ENCODE assay signal across 1 cellular context in the genomic region with DNA sequence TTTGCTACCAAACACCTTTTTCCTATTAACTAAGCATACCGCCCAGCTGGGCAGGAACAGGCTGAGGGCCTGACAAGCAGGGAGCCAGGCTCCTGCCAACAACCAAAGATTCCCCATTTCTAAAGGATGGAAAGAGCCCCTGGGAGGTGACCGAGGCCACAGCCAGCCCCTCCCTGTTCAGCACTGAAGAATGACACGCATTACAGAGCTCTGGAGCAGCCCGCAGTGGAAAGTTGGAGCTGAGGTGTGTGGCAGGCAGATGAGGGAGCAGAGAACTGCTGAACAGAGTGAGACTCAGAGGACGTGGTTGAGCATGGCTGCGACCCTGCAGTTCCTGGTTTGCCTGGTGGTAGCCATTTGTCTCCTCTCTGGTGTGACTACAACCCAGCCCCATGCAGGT.
TF ChIP-seq lines count a peak whose summit lies in the region.

A gene with protein sequence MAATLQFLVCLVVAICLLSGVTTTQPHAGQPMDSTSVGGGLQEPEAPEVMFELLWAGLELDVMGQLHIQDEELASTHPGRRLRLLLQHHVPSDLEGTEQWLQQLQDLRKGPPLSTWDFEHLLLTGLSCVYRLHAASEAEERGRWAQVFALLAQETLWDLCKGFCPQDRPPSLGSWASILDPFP (plus strand): TSS at position 223 of the 400 bp plus-strand sequence. CDS start 91 bp downstream, at position 314.

TF ChIP-seq in HEK293, 187 proteins besides CTCF, POLR2A, EP300 and RAD21 (continued from another document):
- TF ChIP-seq, protein P1, sequence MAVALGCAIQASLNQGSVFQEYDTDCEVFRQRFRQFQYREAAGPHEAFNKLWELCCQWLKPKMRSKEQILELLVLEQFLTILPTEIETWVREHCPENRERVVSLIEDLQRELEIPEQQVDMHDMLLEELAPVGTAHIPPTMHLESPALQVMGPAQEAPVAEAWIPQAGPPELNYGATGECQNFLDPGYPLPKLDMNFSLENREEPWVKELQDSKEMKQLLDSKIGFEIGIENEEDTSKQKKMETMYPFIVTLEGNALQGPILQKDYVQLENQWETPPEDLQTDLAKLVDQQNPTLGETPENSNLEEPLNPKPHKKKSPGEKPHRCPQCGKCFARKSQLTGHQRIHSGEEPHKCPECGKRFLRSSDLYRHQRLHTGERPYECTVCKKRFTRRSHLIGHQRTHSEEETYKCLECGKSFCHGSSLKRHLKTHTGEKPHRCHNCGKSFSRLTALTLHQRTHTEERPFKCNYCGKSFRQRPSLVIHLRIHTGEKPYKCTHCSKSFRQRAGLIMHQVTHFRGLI (tag by site-specific recombination; IDR thresholded peaks at IDR 0.05) = no peak
